In genomic region chr17:36147601-36148000, GRCh38 we compare ENCODE assay signal across 24 cellular contexts. TPM values are rescaled to one million over a fixed set of nuclear protein-coding genes. Genes with fewer than 3 reads are reported as not detected.
"Had no signal": no experiment of that assay in that cellular context is flagged by ENCODE, and none has a peak within 500 bp of the region (broad histone marks: within the 10 kb centered on the region; RNA-seq: fewer than 3 reads in every experiment).

No MANE protein-coding gene starts in this region.

- H3K27me3 ChIP-seq: breast epithelium had no signal

- H3K27ac ChIP-seq: breast epithelium, KMS-11, PC-9 had no signal

- H3K9ac ChIP-seq: KMS-11 had no signal

- H3K9me3 ChIP-seq: breast epithelium had no signal

- H3K36me3 ChIP-seq: breast epithelium had no signal

- H3K4me2 ChIP-seq: KMS-11, PC-9 had no signal

- H3K4me3 Mint-ChIP-seq: activated naive CD4-positive, alpha-beta T cell treated with anti-CD3 and anti-CD28 coated beads, Interleukin-2, amount 50 U/mL, for 24 hours; activated T-helper 1 cell treated with anti-CD3 and anti-CD28 coated beads, Interleukin-12 subunit alpha, Interleukin-12 subunit beta, Interleukin-2, Interleukin-4 antibody, amounts not matched to agents 30 ng/mL and 10 ng/mL and 1 ng/mL, durations not matched to agents 14 hours and 24 hours and 36 hours; T-helper 1 cell treated with Interleukin-12 subunit alpha and Interleukin-12 subunit beta and Interleukin-4 antibody, amounts not matched to agents 30 μg/mL and 1 μg/mL, for 36 hours had no signal

- H3K36me3 Mint-ChIP-seq: activated naive CD4-positive, alpha-beta T cell treated with anti-CD3 and anti-CD28 coated beads, Interleukin-2, amount 50 U/mL, for 24 hours had no signal

- H3K4me3 ChIP-seq: breast epithelium, PC-9 had no signal

- H3K9me3 Mint-ChIP-seq: activated naive CD4-positive, alpha-beta T cell treated with anti-CD3 and anti-CD28 coated beads, Interleukin-2, amount 50 U/mL, for 24 hours; activated T-helper 1 cell treated with anti-CD3 and anti-CD28 coated beads, Interleukin-12 subunit alpha, Interleukin-12 subunit beta, Interleukin-2, Interleukin-4 antibody, amounts not matched to agents 30 ng/mL and 10 ng/mL and 1 ng/mL, durations not matched to agents 14 hours and 24 hours and 36 hours; T-helper 1 cell treated with Interleukin-12 subunit alpha and Interleukin-12 subunit beta and Interleukin-4 antibody, amounts not matched to agents 30 μg/mL and 1 μg/mL, for 36 hours had no signal

- DNase-seq: activated CD4-positive, alpha-beta T cell treated with anti-CD3 and anti-CD28 coated beads for 48 hours; activated CD4-positive, alpha-beta T cell treated with anti-CD3 and anti-CD28 coated beads, Interleukin-2, amount 50 U/mL, for 4 hours; activated CD4-positive, CD25-positive, alpha-beta regulatory T cell treated with anti-CD3 and anti-CD28 coated beads, Interleukin-2, amount 50 U/mL, for 72 hours; activated CD8-positive, alpha-beta memory T cell treated with anti-CD3 and anti-CD28 coated beads for 24 hours; activated effector memory CD4-positive, alpha-beta T cell treated with Interleukin-2 at 50 U/mL for 16 hours; activated naive CD4-positive, alpha-beta T cell; aorta; caudate nucleus; NCI-H1092; NCI-H1417 treated with DMSO at 0.1 percent for 48 hours; NCI-H1694 treated with DMSO at 0.1 percent for 48 hours; NCI-H2029 treated with DMSO at 0.1 percent for 48 hours; NCI-H510A treated with DMSO at 0.1 percent for 48 hours; NCI-H69; PC-9; SHP77 treated with DMSO at 0.1 percent for 48 hours had no signal

- H3K4me1 ChIP-seq: breast epithelium had no signal

- H3K27ac Mint-ChIP-seq: activated naive CD4-positive, alpha-beta T cell treated with anti-CD3 and anti-CD28 coated beads, Interleukin-2, amount 50 U/mL, for 24 hours; activated T-helper 1 cell treated with anti-CD3 and anti-CD28 coated beads, Interleukin-12 subunit alpha, Interleukin-12 subunit beta, Interleukin-2, Interleukin-4 antibody, amounts not matched to agents 30 ng/mL and 10 ng/mL and 1 ng/mL, durations not matched to agents 14 hours and 24 hours and 36 hours; T-helper 1 cell treated with Interleukin-12 subunit alpha and Interleukin-12 subunit beta and Interleukin-4 antibody, amounts not matched to agents 30 μg/mL and 1 μg/mL, for 36 hours had no signal

- H2AFZ ChIP-seq: PC-9 had no signal

RNA-seq across cellular contexts. Expression of gene CCL4, which starts 44.0 kb away (rescaled TPM):
- total RNA-seq: chondrocyte, MCF 10A, PC-9, SK-MEL-5 had no signal

RNA-seq across cellular contexts. Expression of gene CCL3L1, which starts 49.0 kb away (rescaled TPM):
- total RNA-seq: chondrocyte, MCF 10A, PC-9, SK-MEL-5 had no signal

RNA-seq across cellular contexts. Expression of gene CCL3, which starts 57.7 kb away (rescaled TPM):
- total RNA-seq: chondrocyte, MCF 10A, PC-9 had no signal
